Comparison of ENCODE assay signal across 27 cellular contexts in genomic region chr18:79579807-79580480, GRCh38.
DNase-seq lines count a peak whose midpoint lies in the region; ATAC-seq and TF ChIP-seq lines count a peak whose summit lies in the region.
"Had no signal": no experiment of that assay in that cellular context is flagged by ENCODE, and none has a peak within 500 bp of the region (broad histone marks: within the 10 kb centered on the region; RNA-seq: fewer than 3 reads in every experiment).

No MANE protein-coding gene starts in this region.

- TF ChIP-seq EP300 in transverse colon (IDR thresholded peaks at IDR 0.05; ENCODE audit: low read depth) = no peak

- ATAC-seq in lower lobe of right lung (no peak), GM19467 (IDR thresholded peaks at IDR 0.05; ENCODE audit: unreplicated experiment) (no peak)
- ATAC-seq: A549; effector memory CD8-positive, alpha-beta T cell; left lung; psoas muscle; SK-N-SH treated with all-trans-retinoic acid at 6 μM for 48 hours had no signal

- TF ChIP-seq POLR2A in transverse colon (IDR thresholded peaks at IDR 0.05) = no peak

- intact Hi-C loops in activated naive CD4-positive, alpha-beta T cell treated with anti-CD3 and anti-CD28 coated beads for 36 hours (cut with micrococcal nuclease) = no loop called here
- intact Hi-C loops in lower lobe of right lung (cut with DNase I) (no loop called here), transverse colon (cut with DNase I; ENCODE audit: low total_unique reads) (no loop called here)

- no peak overlapping the region for H3K4me3 Mint-ChIP-seq in activated naive CD4-positive, alpha-beta T cell treated with anti-CD3 and anti-CD28 coated beads, Interleukin-2, amount 10 ng/mL, durations not matched to agents 7 days and 5 days
- no peak overlapping the region for H3K4me3 Mint-ChIP-seq in activated naive CD4-positive, alpha-beta T cell treated with anti-CD3 and anti-CD28 coated beads for 36 hours
- H3K4me3 Mint-ChIP-seq: effector memory CD8-positive, alpha-beta T cell; neural crest cell had no signal

- no peak overlapping the region for H3K27ac Mint-ChIP-seq in activated naive CD4-positive, alpha-beta T cell treated with anti-CD3 and anti-CD28 coated beads, Interleukin-2, amount 10 ng/mL, durations not matched to agents 7 days and 5 days
- H3K27ac Mint-ChIP-seq in activated naive CD4-positive, alpha-beta T cell treated with anti-CD3 and anti-CD28 coated beads for 36 hours = no peak overlapping the region
- H3K27ac Mint-ChIP-seq: effector memory CD8-positive, alpha-beta T cell had no signal

- no peaks in the 10 kb centered on the region for H3K9me3 ChIP-seq in SK-N-MC (ENCODE audit: low read depth, low read length)
- H3K9me3 ChIP-seq in lower lobe of right lung = no peaks in the 10 kb centered on the region
- H3K9me3 ChIP-seq in transverse colon = no peaks in the 10 kb centered on the region
- H3K9me3 ChIP-seq in HAP-1 = no peaks in the 10 kb centered on the region
- H3K9me3 ChIP-seq: A549, colonic mucosa, esophagus muscularis mucosa, left lung, psoas muscle had no signal

- 77 to 89% methylated on average over 5 to 21 of the region's 21 CpGs for WGBS in transverse colon (ENCODE audit: low coverage in 1 of 2), 2 donors

- H3K27me3 ChIP-seq in lower lobe of right lung (ENCODE audit: low read depth) (no peaks in the 10 kb centered on the region), transverse colon (no peaks in the 10 kb centered on the region), HAP-1 (ENCODE audit: low read depth) (no peaks in the 10 kb centered on the region)
- H3K27me3 ChIP-seq: colonic mucosa, esophagus muscularis mucosa, hepatocyte had no signal

- in situ Hi-C loops in transverse colon (cut with MboI; ENCODE audit: low pct_ligation_motif_present in 1 of 4, low pct_unique_long_range_greater_than_20kb in 1 of 4, low sequenced_read_pairs in 3 of 4) = no loop called here
- in situ Hi-C loops in HAP-1 (cut with MboI; ENCODE audit: low sequenced_read_pairs) = no loop called here

- peak; percentile 7 for DNase-seq in activated naive CD4-positive, alpha-beta T cell treated with anti-CD3 and anti-CD28 coated beads, Interleukin-2, amount 10 ng/mL, durations not matched to agents 7 days and 5 days
- no peak for DNase-seq in activated naive CD4-positive, alpha-beta T cell treated with anti-CD3 and anti-CD28 coated beads for 36 hours
- DNase-seq in SK-N-MC (ENCODE audit: low read depth, low spot score) (peak; percentile 10), lower lobe of right lung (peak; percentile 37), transverse colon (peak; percentile 3), HAP-1 (ENCODE audit: low spot score in 2 of 2) (no peak)
- DNase-seq in activated CD4-positive, alpha-beta T cell treated with anti-CD3 and anti-CD28 coated beads for 48 hours = no peak
- DNase-seq: activated CD4-positive, alpha-beta T cell treated with anti-CD3 and anti-CD28 coated beads, Interleukin-2, amount 50 U/mL, for 4 hours; activated CD8-positive, alpha-beta memory T cell treated with anti-CD3 and anti-CD28 coated beads, Interleukin-2, amount 50 U/mL, for 48 hours; colonic mucosa; COR-L47; DMS79; effector memory CD8-positive, alpha-beta T cell; NCI-H146; NCI-H2171 treated with DMSO at 0.1 percent for 48 hours; NCI-H524 treated with DMSO at 0.1 percent for 48 hours; T-helper 2 cell; trophoblast cell had no signal

- no peaks in the 10 kb centered on the region for H3K27me3 Mint-ChIP-seq in activated naive CD4-positive, alpha-beta T cell treated with anti-CD3 and anti-CD28 coated beads, Interleukin-2, amount 10 ng/mL, durations not matched to agents 7 days and 5 days
- no peaks in the 10 kb centered on the region for H3K27me3 Mint-ChIP-seq in activated naive CD4-positive, alpha-beta T cell treated with anti-CD3 and anti-CD28 coated beads for 36 hours (ENCODE audit: low read depth)
- H3K27me3 Mint-ChIP-seq: effector memory CD8-positive, alpha-beta T cell had no signal

- H3K4me1 ChIP-seq in lower lobe of right lung (peaks cover 17% of the 10 kb centered on the region), transverse colon (peaks cover 12 to 28% (median 16%) of the 10 kb centered on the region in 4 donors), HAP-1 (no peaks in the 10 kb centered on the region)
- H3K4me1 ChIP-seq: A549, colonic mucosa had no signal

- no peaks in the 10 kb centered on the region for H3K36me3 ChIP-seq in SK-N-MC (ENCODE audit: insufficient read depth, low read length)
- H3K36me3 ChIP-seq in lower lobe of right lung = no peaks in the 10 kb centered on the region
- no peaks in the 10 kb centered on the region for H3K36me3 ChIP-seq in transverse colon
- no peaks in the 10 kb centered on the region for H3K36me3 ChIP-seq in HAP-1 (replicated peaks)
- H3K36me3 ChIP-seq: colonic mucosa, esophagus muscularis mucosa, left lung had no signal

- no peak overlapping the region for H3K9ac ChIP-seq in SK-N-MC (ENCODE audit: insufficient read length)
- H3K9ac ChIP-seq: KMS-11 had no signal

- H3K36me3 Mint-ChIP-seq in activated naive CD4-positive, alpha-beta T cell treated with anti-CD3 and anti-CD28 coated beads, Interleukin-2, amount 10 ng/mL, durations not matched to agents 7 days and 5 days = no peaks in the 10 kb centered on the region
- H3K36me3 Mint-ChIP-seq in activated naive CD4-positive, alpha-beta T cell treated with anti-CD3 and anti-CD28 coated beads for 36 hours (ENCODE audit: low read depth) = no peaks in the 10 kb centered on the region

- H3K27ac ChIP-seq in SK-N-MC (no peak overlapping the region), lower lobe of right lung (no peak overlapping the region), transverse colon (no peak overlapping the region)
- H3K27ac ChIP-seq: A549, colonic mucosa, esophagus muscularis mucosa, hepatocyte, KMS-11, left lung, psoas muscle had no signal

- TF ChIP-seq CTCF in lower lobe of right lung (IDR thresholded peaks at IDR 0.05) (no peak), transverse colon (IDR thresholded peaks at IDR 0.05) (no peak)

- peaks cover 7% of the 10 kb centered on the region for H3K9me3 Mint-ChIP-seq in activated naive CD4-positive, alpha-beta T cell treated with anti-CD3 and anti-CD28 coated beads, Interleukin-2, amount 10 ng/mL, durations not matched to agents 7 days and 5 days
- H3K9me3 Mint-ChIP-seq in activated naive CD4-positive, alpha-beta T cell treated with anti-CD3 and anti-CD28 coated beads for 36 hours = no peaks in the 10 kb centered on the region
- H3K9me3 Mint-ChIP-seq: effector memory CD8-positive, alpha-beta T cell; neural crest cell had no signal

- H3K4me1 Mint-ChIP-seq in activated naive CD4-positive, alpha-beta T cell treated with anti-CD3 and anti-CD28 coated beads, Interleukin-2, amount 10 ng/mL, durations not matched to agents 7 days and 5 days = peaks cover 12% of the 10 kb centered on the region
- peaks cover 5% of the 10 kb centered on the region for H3K4me1 Mint-ChIP-seq in activated naive CD4-positive, alpha-beta T cell treated with anti-CD3 and anti-CD28 coated beads for 36 hours (ENCODE audit: low read depth)
- H3K4me1 Mint-ChIP-seq: neural crest cell had no signal

- H3K4me3 ChIP-seq in SK-N-MC = no peak overlapping the region
- H3K4me3 ChIP-seq in lower lobe of right lung = no peak overlapping the region
- no peak overlapping the region for H3K4me3 ChIP-seq in transverse colon
- H3K4me3 ChIP-seq in HAP-1 = no peak overlapping the region
- H3K4me3 ChIP-seq: A549, colonic mucosa, esophagus muscularis mucosa, hepatocyte, left lung, psoas muscle had no signal

- CTCF ChIA-PET in activated naive CD4-positive, alpha-beta T cell treated with anti-CD3 and anti-CD28 coated beads, Interleukin-2, amount 10 ng/mL, durations not matched to agents 7 days and 5 days (lab: Charles Lee) = no interaction called here
- CTCF ChIA-PET in activated naive CD4-positive, alpha-beta T cell treated with anti-CD3 and anti-CD28 coated beads for 36 hours (lab: Charles Lee) = no interaction called here

Comparison
In these comparisons a context has a peak if more than half of its experiments do, and no peak if none do; other contexts are left out.
1. DNase-seq: peak in activated naive CD4-positive, alpha-beta T cell treated with anti-CD3 and anti-CD28 coated beads, Interleukin-2, amount 10 ng/mL, durations not matched to agents 7 days and 5 days (single experiment), SK-N-MC (single experiment), lower lobe of right lung (single experiment) and transverse colon (single experiment); none in activated naive CD4-positive, alpha-beta T cell treated with anti-CD3 and anti-CD28 coated beads for 36 hours (single experiment), HAP-1 (0 of 2) and activated CD4-positive, alpha-beta T cell treated with anti-CD3 and anti-CD28 coated beads for 48 hours (single experiment).